Comparison of ENCODE assay signal across 16 cellular contexts in the genomic region with DNA sequence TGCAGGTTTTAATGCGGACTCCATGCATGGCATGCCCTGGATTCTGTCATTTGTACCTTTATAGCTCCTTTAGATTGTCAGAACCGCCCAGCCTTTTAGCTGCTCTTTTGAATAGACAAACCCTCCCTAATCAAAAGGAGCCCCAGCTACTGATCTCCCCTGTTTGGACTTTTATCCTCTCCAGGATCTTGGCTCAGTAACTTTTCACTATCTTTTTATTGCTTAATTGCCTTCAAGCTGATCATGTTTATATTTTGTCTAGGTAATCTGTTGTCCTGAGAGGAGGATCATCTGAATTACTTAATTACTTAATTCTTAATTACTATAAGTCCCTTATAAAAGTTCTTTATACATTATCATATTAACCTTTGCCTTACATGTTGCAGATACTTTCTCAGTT.
A peak's percentile ranks its signal among the peaks of the same experiment; 100 is the strongest.
DNase-seq lines count a peak whose midpoint lies in the region; ATAC-seq, FAIRE-seq and TF ChIP-seq lines count a peak whose summit lies in the region.
"Had no signal": no experiment of that assay in that cellular context is flagged by ENCODE, and none has a peak within 500 bp of the region (broad histone marks: within the 10 kb centered on the region; RNA-seq: fewer than 3 reads in every experiment).

No MANE protein-coding gene starts in this region.

- TF ChIP-seq CTCF in right lobe of liver (IDR thresholded peaks at IDR 0.05) (no peak), HepG2 (CRISPR knock-in tag; IDR thresholded peaks at IDR 0.05) (no peak), neural crest cell (conservative IDR thresholded peaks at IDR 0.05) (no peak)

- TF ChIP-seq POLR2A in right lobe of liver (IDR thresholded peaks at IDR 0.05) (no peak), HepG2 (IDR thresholded peaks at IDR 0.05; ENCODE audit: insufficient read depth in 1 of 2, low read depth in 2 of 2, low read length in 2 of 2) (no peak)

- no peaks in the 10 kb centered on the region for H3K79me2 ChIP-seq in HepG2 (ENCODE audit: insufficient read depth, low read length)

- H2AFZ ChIP-seq in HepG2 (ENCODE audit: low read length), result no peak overlapping the region

- intact Hi-C loops in right lobe of liver (cut with DNase I), result no loop called here
- intact Hi-C loops in HepG2 (cut with micrococcal nuclease; ENCODE audit: unreplicated experiment), result no loop called here

- H3K4me1 ChIP-seq in right lobe of liver (no peaks in the 10 kb centered on the region), HepG2 (ENCODE audit: insufficient read depth, low read length) (no peaks in the 10 kb centered on the region)
- H3K4me1 ChIP-seq: Caco-2 had no signal

- peaks cover 3% of the 10 kb centered on the region for H3K9me3 Mint-ChIP-seq in neural crest cell
- H3K9me3 Mint-ChIP-seq: CD8-positive, alpha-beta memory T cell had no signal

- no peak for FAIRE-seq in HepG2 (lab: Jason Lieb, UNC)
- FAIRE-seq: D721Med, GM12891, GM19239, H1 had no signal

- 81% methylated on average over 2 of the region's 2 CpGs for WGBS in right lobe of liver (ENCODE audit: insufficient coverage, low coverage, low lambda C conversion rate, missing lambda C conversion rate)
- 94% methylated on average over 2 of the region's 2 CpGs for WGBS in HepG2 (ENCODE audit: low lambda C conversion rate)

- TF ChIP-seq RAD21 in HepG2 (CRISPR knock-in tag; IDR thresholded peaks at IDR 0.05), result no peak

- CTCF ChIA-PET in HepG2 (lab: Yijun Ruan, JAX; ENCODE audit: low intra/inter-chr PET ratio, low total read pairs), result no interaction called here

- POLR2A ChIA-PET in HepG2 (lab: Yijun Ruan, JAX), result no interaction called here

- no peaks in the 10 kb centered on the region for H3K27me3 Mint-ChIP-seq in neural crest cell (ENCODE audit: low read depth)
- H3K27me3 Mint-ChIP-seq: CD4-positive, CD25-positive, alpha-beta regulatory T cell; CD8-positive, alpha-beta memory T cell had no signal

- H3K9ac ChIP-seq in HepG2 (ENCODE audit: insufficient read depth, low read depth, low read length), result no peak overlapping the region

- peaks cover 8% of the 10 kb centered on the region for H3K4me1 Mint-ChIP-seq in neural crest cell

- no peaks in the 10 kb centered on the region for H3K9me3 ChIP-seq in right lobe of liver
- no peaks in the 10 kb centered on the region for H3K9me3 ChIP-seq in HepG2 (ENCODE audit: low read length)
- H3K9me3 ChIP-seq: BE2C, Caco-2 had no signal

- in situ Hi-C loops in HepG2 (cut with HindIII; ENCODE audit: extremely low pct_ligation_motif_present, low pct_unique_long_range_greater_than_20kb), result no loop called here

- no peaks in the 10 kb centered on the region for H3K36me3 ChIP-seq in right lobe of liver
- H3K36me3 ChIP-seq in HepG2 (replicated peaks in 1 of 2; ENCODE audit: control insufficient read depth in 1 of 2, insufficient read depth in 2 of 2, low read length in 2 of 2), result peaks cover 0 to 2% of the 10 kb centered on the region in 2 experiments; a peak in 2 of 5 replicates
- H3K36me3 ChIP-seq: BE2C had no signal

- peaks cover 11% of the 10 kb centered on the region for H3K36me3 Mint-ChIP-seq in neural crest cell (ENCODE audit: low read depth)

- peak; percentile 2 for DNase-seq in NCI-H82 (lab: John Stamatoyannopoulos, UW)
- no peak for DNase-seq in NCI-H82 treated with DMSO at 0.1 percent for 48 hours (lab: John Stamatoyannopoulos, UW; ENCODE audit: unreplicated experiment)
- DNase-seq in right lobe of liver, result no peak
- DNase-seq in HepG2 (ENCODE audit: low spot score), result no peak
- no peak for DNase-seq in neural crest cell (ENCODE audit: low read depth, low spot score)
- DNase-seq in glomerular visceral epithelial cell (ENCODE audit: extremely low spot score), result no peak
- DNase-seq: BE2C; C1 segment of cervical spinal cord; Caco-2; CD4-positive, CD25-positive, alpha-beta regulatory T cell; CD8-positive, alpha-beta memory T cell; H9 had no signal

- ATAC-seq in right lobe of liver (peak; percentile 40 to 70 (median 58)), HepG2 (no peak)

- H3K27ac Mint-ChIP-seq in neural crest cell (ENCODE audit: unreplicated experiment), result peak overlapping the region; percentile 27
- H3K27ac Mint-ChIP-seq: CD4-positive, CD25-positive, alpha-beta regulatory T cell; H9 had no signal

- H3K4me2 ChIP-seq in HepG2 (ENCODE audit: low read depth, low read length), result no peak overlapping the region

- H3K27ac ChIP-seq in right lobe of liver (no peak overlapping the region), HepG2 (ENCODE audit: extremely low read length, insufficient read depth, low read length) (no peak overlapping the region)

- H3K4me3 Mint-ChIP-seq in neural crest cell, result no peak overlapping the region
- H3K4me3 Mint-ChIP-seq: CD4-positive, CD25-positive, alpha-beta regulatory T cell; CD8-positive, alpha-beta memory T cell; H9 had no signal

- H3K27me3 ChIP-seq in right lobe of liver (no peaks in the 10 kb centered on the region), HepG2 (ENCODE audit: control insufficient read depth in 1 of 2, insufficient read depth in 2 of 2, low read length in 2 of 2) (no peaks in the 10 kb centered on the region)
- H3K27me3 ChIP-seq: BE2C had no signal

- H3K4me3 ChIP-seq in right lobe of liver (no peak overlapping the region), HepG2 (replicated peaks in 1 of 3; ENCODE audit: insufficient read depth in 1 of 3, low read depth in 2 of 3, low read length in 3 of 3) (no peak overlapping the region)

- no peak for TF ChIP-seq EP300 in HepG2 (IDR thresholded peaks at IDR 0.05; ENCODE audit: low read depth in 2 of 2, low read length in 2 of 2)
- TF ChIP-seq EP300 in HepG2 (CRISPR knock-in tag; IDR thresholded peaks at IDR 0.05; ENCODE audit: borderline replicate concordance), result no peak

- no peaks in the 10 kb centered on the region; the same call in 1 of the 2 replicates for H4K20me1 ChIP-seq in HepG2 (ENCODE audit: insufficient read depth, low read length)

- no TSS peak for BruUV-seq in HepG2 (replicated peaks; lab: Mats Ljungman, UMichigan)

TF ChIP-seq in HepG2, 621 proteins besides CTCF, POLR2A, EP300 and RAD21:
- TF ChIP-seq PHF5A (CRISPR knock-in tag; IDR thresholded peaks at IDR 0.05; ENCODE audit: low read depth, unreplicated experiment) (no peak), SIX4 (CRISPR knock-in tag; IDR thresholded peaks at IDR 0.05) (no peak), ZNF263 (CRISPR knock-in tag; IDR thresholded peaks at IDR 0.05) (no peak), YEATS4 (CRISPR knock-in tag; IDR thresholded peaks at IDR 0.05; ENCODE audit: borderline replicate concordance) (no peak), ZNF879 (CRISPR knock-in tag; IDR thresholded peaks at IDR 0.05) (no peak)
TF ChIP-seq in HepG2: peak in this region for 0.
